In the genomic region with DNA sequence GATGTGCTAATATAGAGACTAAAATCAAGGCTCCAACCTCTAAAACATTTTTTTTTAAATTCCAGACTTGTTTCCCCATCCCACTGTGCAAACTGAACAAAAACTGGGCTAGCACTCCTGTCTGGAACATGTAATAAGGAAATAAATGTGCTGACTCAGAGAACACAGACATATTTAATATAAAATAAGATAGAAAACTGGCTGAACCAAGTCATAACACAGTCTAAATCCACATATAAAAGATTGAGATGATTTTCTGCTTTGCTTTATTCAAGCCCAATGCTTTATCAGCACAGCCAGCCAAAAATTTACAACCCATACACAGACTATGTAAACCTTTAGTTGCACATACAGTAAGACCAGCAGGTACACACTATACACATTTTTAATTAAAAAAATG, we compare ENCODE assay signal across 7 cellular contexts. TPM values are rescaled to one million over a fixed set of nuclear protein-coding genes. Genes with fewer than 3 reads are reported as not detected.
A peak's percentile ranks its signal among the peaks of the same experiment; 100 is the strongest.
DNase-seq lines count a peak whose midpoint lies in the region; ATAC-seq lines count a peak whose summit lies in the region.

No MANE protein-coding gene starts in this region.

- H3K4me1 ChIP-seq in HUES6 (ENCODE audit: control insufficient read depth, insufficient read depth, low read length), result peaks cover 21% of the 10 kb centered on the region

- DNase-seq in activated naive CD8-positive, alpha-beta T cell treated with anti-CD3 and anti-CD28 coated beads for 36 hours, result no peak
- DNase-seq in immature natural killer cell, result no peak
- DNase-seq in stimulated activated naive CD8-positive, alpha-beta T cell treated with anti-CD3 and anti-CD28 coated beads, Interleukin-15, amount 100 ng/mL, for 72 hours, result no peak
- DNase-seq in ecto neural progenitor cell (ENCODE audit: low spot score), result no peak
- no peak for DNase-seq in putamen (ENCODE audit: low spot score)

- H3K27ac Mint-ChIP-seq in activated naive CD8-positive, alpha-beta T cell treated with anti-CD3 and anti-CD28 coated beads for 36 hours, result peak overlapping the region; percentile 100
- peak overlapping the region; percentile 88 to 100 (median 100) for H3K27ac Mint-ChIP-seq in immature natural killer cell
- H3K27ac Mint-ChIP-seq in stimulated activated naive CD8-positive, alpha-beta T cell treated with anti-CD3 and anti-CD28 coated beads, Interleukin-15, amount 100 ng/mL, for 72 hours, result no peak overlapping the region

- H3K27me3 ChIP-seq in HUES6 (ENCODE audit: control insufficient read depth, insufficient read depth, low read length), result no peaks in the 10 kb centered on the region

- H3K36me3 ChIP-seq in HUES6 (ENCODE audit: control insufficient read depth, insufficient read depth, low read length), result no peaks in the 10 kb centered on the region

- H3K4me3 Mint-ChIP-seq in activated naive CD8-positive, alpha-beta T cell treated with anti-CD3 and anti-CD28 coated beads for 36 hours, result peak overlapping the region; percentile 92
- peak overlapping the region; percentile 97 to 99 (median 97) for H3K4me3 Mint-ChIP-seq in immature natural killer cell
- peak overlapping the region; percentile 92 to 93 for H3K4me3 Mint-ChIP-seq in stimulated activated naive CD8-positive, alpha-beta T cell treated with anti-CD3 and anti-CD28 coated beads, Interleukin-15, amount 100 ng/mL, for 72 hours

- H3K9me3 Mint-ChIP-seq in activated naive CD8-positive, alpha-beta T cell treated with anti-CD3 and anti-CD28 coated beads for 36 hours, result peaks cover 3% of the 10 kb centered on the region
- H3K9me3 Mint-ChIP-seq in immature natural killer cell, result no peaks in the 10 kb centered on the region
- no peaks in the 10 kb centered on the region for H3K9me3 Mint-ChIP-seq in stimulated activated naive CD8-positive, alpha-beta T cell treated with anti-CD3 and anti-CD28 coated beads, Interleukin-15, amount 100 ng/mL, for 72 hours

- peak overlapping the region; percentile 85 for H3K4me3 ChIP-seq in HUES6 (ENCODE audit: low read depth, low read length)

- ATAC-seq in stimulated activated naive CD8-positive, alpha-beta T cell treated with anti-CD3 and anti-CD28 coated beads, Interleukin-15, amount 100 ng/mL, for 72 hours, result no peak
- ATAC-seq in HG03139 (IDR thresholded peaks at IDR 0.05; ENCODE audit: unreplicated experiment), result no peak

- H3K9me3 ChIP-seq in HUES6 (ENCODE audit: control insufficient read depth, insufficient read depth, low read depth, low read length), result no peaks in the 10 kb centered on the region

- H3K4me1 Mint-ChIP-seq in activated naive CD8-positive, alpha-beta T cell treated with anti-CD3 and anti-CD28 coated beads for 36 hours, result peaks cover 43% of the 10 kb centered on the region
- peaks cover 39 to 66% of the 10 kb centered on the region in 2 donors for H3K4me1 Mint-ChIP-seq in immature natural killer cell
- peaks cover 72% of the 10 kb centered on the region for H3K4me1 Mint-ChIP-seq in stimulated activated naive CD8-positive, alpha-beta T cell treated with anti-CD3 and anti-CD28 coated beads, Interleukin-15, amount 100 ng/mL, for 72 hours

- peaks cover 49% of the 10 kb centered on the region for H3K36me3 Mint-ChIP-seq in activated naive CD8-positive, alpha-beta T cell treated with anti-CD3 and anti-CD28 coated beads for 36 hours
- H3K36me3 Mint-ChIP-seq in immature natural killer cell, result peaks cover 0 to 3% (median 0%) of the 10 kb centered on the region in 3 donors

- H3K27me3 Mint-ChIP-seq in activated naive CD8-positive, alpha-beta T cell treated with anti-CD3 and anti-CD28 coated beads for 36 hours, result no peaks in the 10 kb centered on the region
- peaks cover 10 to 19% (median 12%) of the 10 kb centered on the region in 3 donors for H3K27me3 Mint-ChIP-seq in immature natural killer cell (ENCODE audit: low read depth in 3 of 3)
- H3K27me3 Mint-ChIP-seq in stimulated activated naive CD8-positive, alpha-beta T cell treated with anti-CD3 and anti-CD28 coated beads, Interleukin-15, amount 100 ng/mL, for 72 hours, result no peaks in the 10 kb centered on the region

- H3K27ac ChIP-seq in HUES6 (ENCODE audit: low read depth, low read length), result no peak overlapping the region

- H3K9ac ChIP-seq in HUES6 (ENCODE audit: low read length), result peak overlapping the region; percentile 56

RNA-seq across cellular contexts. Expression of gene STAT3, which starts 1.5 kb away (rescaled TPM):
- total RNA-seq in activated naive CD8-positive, alpha-beta T cell treated with anti-CD3 and anti-CD28 coated beads for 36 hours, result 100 to 1,000 TPM; 221 to 223 TPM
- polyA plus RNA-seq in immature natural killer cell, result 100 to 1,000 TPM; 110 to 205 (median 127) TPM

RNA-seq across cellular contexts. Expression of gene CAVIN1, which starts 36.3 kb away (rescaled TPM):
- 1 to 10 TPM; 1.7 to 1.9 TPM for total RNA-seq in activated naive CD8-positive, alpha-beta T cell treated with anti-CD3 and anti-CD28 coated beads for 36 hours
- not detected for polyA plus RNA-seq in immature natural killer cell

Comparison
In these comparisons a context has a peak if more than half of its experiments do, and no peak if none do; other contexts are left out.
1. H3K27ac Mint-ChIP-seq: peak in activated naive CD8-positive, alpha-beta T cell treated with anti-CD3 and anti-CD28 coated beads for 36 hours (single experiment) and immature natural killer cell (6 of 6); none in stimulated activated naive CD8-positive, alpha-beta T cell treated with anti-CD3 and anti-CD28 coated beads, Interleukin-15, amount 100 ng/mL, for 72 hours (0 of 2).
2. Peak in every context shown above with its lines, with median percentiles within 50 percentile points of each other: H3K4me3 Mint-ChIP-seq.